14 cellular contexts compared by ENCODE assay signal in the genomic region with DNA sequence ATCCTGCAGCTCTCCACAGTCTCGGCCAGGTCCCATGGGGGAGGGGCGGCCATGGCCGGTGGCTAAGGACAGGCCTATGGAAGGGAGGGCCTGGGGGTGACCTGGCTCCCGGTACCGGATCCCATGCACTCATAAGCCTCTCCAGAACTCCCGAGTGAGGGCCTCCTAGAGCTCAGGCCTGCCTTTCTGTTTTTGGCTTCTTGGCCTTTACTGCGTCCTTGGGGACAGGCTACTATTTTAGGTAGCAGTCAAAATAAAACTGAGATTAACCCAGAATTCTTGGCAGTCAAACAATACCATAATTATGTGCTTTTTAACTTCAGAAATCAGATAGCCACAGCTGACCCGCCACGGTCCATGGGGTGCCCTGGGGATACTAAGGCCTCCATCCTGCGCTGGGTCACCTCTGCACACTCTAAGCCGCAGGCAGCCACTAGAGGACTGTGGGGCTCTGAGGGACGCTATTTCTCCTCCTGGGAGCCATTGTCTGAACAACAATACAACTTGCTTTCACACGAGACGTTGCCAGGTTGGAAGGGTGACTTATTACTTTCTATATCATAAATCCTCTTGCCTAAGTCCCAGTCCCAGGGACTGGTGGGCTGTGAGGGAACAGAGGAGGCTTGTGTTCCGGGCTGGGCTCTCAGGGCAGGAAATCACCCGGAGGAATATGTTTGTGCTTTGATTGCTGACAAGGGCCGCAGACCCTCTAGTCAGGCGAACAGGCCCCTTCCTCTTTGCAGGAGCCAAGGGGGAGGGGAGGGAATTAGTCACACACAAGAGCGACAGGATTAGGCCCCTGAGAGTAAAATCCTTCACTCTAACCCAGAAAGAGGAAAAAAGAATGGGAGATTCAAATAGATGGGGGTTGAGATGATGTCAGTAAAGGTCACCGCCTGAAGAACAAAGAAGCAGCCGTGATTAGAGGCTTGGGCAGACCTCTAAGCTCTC. TPM values are rescaled to one million over a fixed set of nuclear protein-coding genes. Genes with fewer than 3 reads are reported as not detected.
DNase-seq lines count a peak whose midpoint lies in the region; ATAC-seq and TF ChIP-seq lines count a peak whose summit lies in the region.
"Had no signal": no experiment of that assay in that cellular context is flagged by ENCODE, and none has a peak within 500 bp of the region (broad histone marks: within the 10 kb centered on the region; RNA-seq: fewer than 3 reads in every experiment).

No MANE protein-coding gene starts in this region.

- 77% methylated on average over 21 of the region's 21 CpGs for WGBS in liver

- H3K36me3 Mint-ChIP-seq in chondrocyte (ENCODE audit: low read depth): no peaks in the 10 kb centered on the region
- no peaks in the 10 kb centered on the region for H3K36me3 Mint-ChIP-seq in stimulated activated memory B cell treated with anti-CD40 and anti-IgM and Interleukin-4, amounts not matched to agents 10 μg/mL and 1 μg/mL and 100 μg/mL, for 72 hours
- H3K36me3 Mint-ChIP-seq in activated T-cell treated with anti-CD3 and anti-CD28 coated beads, Interleukin-2, amount 50 U/mL, for 72 hours (ENCODE audit: insufficient read depth in 2 of 2): peaks cover 0 to 5% of the 10 kb centered on the region in 2 donors
- H3K36me3 Mint-ChIP-seq in activated CD4-positive, alpha-beta T cell treated with anti-CD3 and anti-CD28 coated beads, Interleukin-2, amount 10 ng/mL, durations not matched to agents 24 days and 14 days (ENCODE audit: low read depth): peaks cover 1% of the 10 kb centered on the region

- no peak for ATAC-seq in stimulated activated memory B cell treated with anti-CD40 and anti-IgM and Interleukin-4, amounts not matched to agents 10 μg/mL and 1 μg/mL and 100 μg/mL, for 72 hours
- no peak for ATAC-seq in activated T-cell treated with anti-CD3 and anti-CD28 coated beads, Interleukin-2, amount 50 U/mL, for 72 hours (replicated peaks in 1 of 2)
- ATAC-seq: left lung had no signal

- H3K27me3 ChIP-seq in liver (ENCODE audit: control insufficient read depth in 4 of 4, insufficient read depth in 4 of 4, low read length in 3 of 4): no peaks in the 10 kb centered on the region
- H3K27me3 ChIP-seq: left lung had no signal

- no peaks in the 10 kb centered on the region for H3K27me3 Mint-ChIP-seq in chondrocyte (ENCODE audit: low read depth)
- no peaks in the 10 kb centered on the region for H3K27me3 Mint-ChIP-seq in stimulated activated memory B cell treated with anti-CD40 and anti-IgM and Interleukin-4, amounts not matched to agents 10 μg/mL and 1 μg/mL and 100 μg/mL, for 72 hours
- no peaks in the 10 kb centered on the region for H3K27me3 Mint-ChIP-seq in activated T-cell treated with anti-CD3 and anti-CD28 coated beads, Interleukin-2, amount 50 U/mL, for 72 hours (ENCODE audit: low read depth)
- H3K27me3 Mint-ChIP-seq in activated CD4-positive, alpha-beta T cell treated with anti-CD3 and anti-CD28 coated beads, Interleukin-2, amount 10 ng/mL, durations not matched to agents 24 days and 14 days: peaks cover 1% of the 10 kb centered on the region

- H3K4me1 ChIP-seq in liver (ENCODE audit: control insufficient read depth in 4 of 4, insufficient read depth in 4 of 4, low read length in 3 of 4): peaks cover 0 to 1% (median 0%) of the 10 kb centered on the region in 4 donors

- H3K9me3 ChIP-seq in liver (ENCODE audit: control insufficient read depth in 4 of 4, low read length in 3 of 4): no peaks in the 10 kb centered on the region
- H3K9me3 ChIP-seq: left lung had no signal

- H3K4me3 ChIP-seq in liver (ENCODE audit: low read depth in 1 of 3, low read length in 3 of 3): no peak overlapping the region
- H3K4me3 ChIP-seq: left lung had no signal

- intact Hi-C loops in activated CD4-positive, alpha-beta T cell treated with anti-CD3 and anti-CD28 coated beads, Interleukin-2, amount 10 ng/mL, durations not matched to agents 24 days and 14 days (cut with micrococcal nuclease): no loop called here

- TF ChIP-seq CTCF in chondrocyte (IDR thresholded peaks at IDR 0.05): peak; percentile 25
- no peak for TF ChIP-seq CTCF in liver (IDR thresholded peaks at IDR 0.05; ENCODE audit: low read depth, low read length, missing input control)

- H3K9me3 Mint-ChIP-seq in chondrocyte (ENCODE audit: low read depth): no peaks in the 10 kb centered on the region
- no peaks in the 10 kb centered on the region for H3K9me3 Mint-ChIP-seq in stimulated activated memory B cell treated with anti-CD40 and anti-IgM and Interleukin-4, amounts not matched to agents 10 μg/mL and 1 μg/mL and 100 μg/mL, for 72 hours
- no peaks in the 10 kb centered on the region for H3K9me3 Mint-ChIP-seq in activated T-cell treated with anti-CD3 and anti-CD28 coated beads, Interleukin-2, amount 50 U/mL, for 72 hours
- no peaks in the 10 kb centered on the region for H3K9me3 Mint-ChIP-seq in activated CD4-positive, alpha-beta T cell treated with anti-CD3 and anti-CD28 coated beads, Interleukin-2, amount 10 ng/mL, durations not matched to agents 24 days and 14 days

- DNase-seq in NCI-H2227 (lab: John Stamatoyannopoulos, UW; ENCODE audit: unreplicated experiment): peak; percentile 70
- DNase-seq in chondrocyte (ENCODE audit: low spot score): no peak
- DNase-seq in NK-92 (lab: John Stamatoyannopoulos, UW; ENCODE audit: unreplicated experiment): no peak
- DNase-seq in activated T-cell treated with anti-CD3 and anti-CD28 coated beads, Interleukin-2, amount 50 U/mL, for 72 hours: no peak
- DNase-seq in NCI-H2196 treated with DMSO at 0.1 percent for 48 hours (lab: John Stamatoyannopoulos, UW; ENCODE audit: unreplicated experiment): no peak
- no peak for DNase-seq in activated CD4-positive, alpha-beta T cell treated with anti-CD3 and anti-CD28 coated beads, Interleukin-2, amount 10 ng/mL, durations not matched to agents 24 days and 14 days
- DNase-seq: activated effector memory CD4-positive, alpha-beta T cell treated with Interleukin-2 at 50 U/mL for 16 hours; DMS153; left lung; NCI-H748 treated with DMSO at 0.1 percent for 48 hours; stimulated activated CD4-positive, alpha-beta T cell treated with anti-CD3 and anti-CD28 coated beads, Interleukin-2, amount 100 ng/mL, for 48 hours had no signal

- H3K4me1 Mint-ChIP-seq in chondrocyte (ENCODE audit: low read depth): peaks cover 28% of the 10 kb centered on the region
- peaks cover 8% of the 10 kb centered on the region for H3K4me1 Mint-ChIP-seq in stimulated activated memory B cell treated with anti-CD40 and anti-IgM and Interleukin-4, amounts not matched to agents 10 μg/mL and 1 μg/mL and 100 μg/mL, for 72 hours
- H3K4me1 Mint-ChIP-seq in activated T-cell treated with anti-CD3 and anti-CD28 coated beads, Interleukin-2, amount 50 U/mL, for 72 hours (ENCODE audit: low read depth): peaks cover under 1% of the 10 kb centered on the region
- no peaks in the 10 kb centered on the region for H3K4me1 Mint-ChIP-seq in activated CD4-positive, alpha-beta T cell treated with anti-CD3 and anti-CD28 coated beads, Interleukin-2, amount 10 ng/mL, durations not matched to agents 24 days and 14 days

- peak overlapping the region; percentile 92 for H3K27ac Mint-ChIP-seq in chondrocyte (ENCODE audit: unreplicated experiment)
- peak overlapping the region; percentile 7 for H3K27ac Mint-ChIP-seq in stimulated activated memory B cell treated with anti-CD40 and anti-IgM and Interleukin-4, amounts not matched to agents 10 μg/mL and 1 μg/mL and 100 μg/mL, for 72 hours
- H3K27ac Mint-ChIP-seq in activated T-cell treated with anti-CD3 and anti-CD28 coated beads, Interleukin-2, amount 50 U/mL, for 72 hours: no peak overlapping the region
- H3K27ac Mint-ChIP-seq in activated CD4-positive, alpha-beta T cell treated with anti-CD3 and anti-CD28 coated beads, Interleukin-2, amount 10 ng/mL, durations not matched to agents 24 days and 14 days: no peak overlapping the region

- TF ChIP-seq RAD21 in liver (IDR thresholded peaks at IDR 0.05): peak in 1 of 2 donors; percentile 15

- no peaks in the 10 kb centered on the region for H3K36me3 ChIP-seq in liver (ENCODE audit: control insufficient read depth in 4 of 4, insufficient read depth in 3 of 4, low read depth in 1 of 4, low read length in 3 of 4)
- H3K36me3 ChIP-seq: left lung had no signal

- H3K27ac ChIP-seq in liver (ENCODE audit: low read depth in 1 of 2, low read length in 2 of 2): no peak overlapping the region
- H3K27ac ChIP-seq: VCaP had no signal

- no peak overlapping the region for H3K9ac ChIP-seq in liver (ENCODE audit: low read depth in 1 of 2, low read length in 2 of 2)

- H3K4me3 Mint-ChIP-seq in chondrocyte (ENCODE audit: unreplicated experiment): peak overlapping the region; percentile 18
- H3K4me3 Mint-ChIP-seq in stimulated activated memory B cell treated with anti-CD40 and anti-IgM and Interleukin-4, amounts not matched to agents 10 μg/mL and 1 μg/mL and 100 μg/mL, for 72 hours: no peak overlapping the region
- no peak overlapping the region for H3K4me3 Mint-ChIP-seq in activated T-cell treated with anti-CD3 and anti-CD28 coated beads, Interleukin-2, amount 50 U/mL, for 72 hours
- H3K4me3 Mint-ChIP-seq in activated CD4-positive, alpha-beta T cell treated with anti-CD3 and anti-CD28 coated beads, Interleukin-2, amount 10 ng/mL, durations not matched to agents 24 days and 14 days: no peak overlapping the region

TF ChIP-seq in liver, 16 proteins besides CTCF, POLR2A, EP300 and RAD21:
- no peak for TF ChIP-seq JUND (IDR thresholded peaks at IDR 0.05)
- TF ChIP-seq NR2F2 (IDR thresholded peaks at IDR 0.05): peak; percentile 55
- TF ChIP-seq TAF1 (conservative IDR thresholded peaks at IDR 0.05): no peak

RNA-seq across cellular contexts. Expression of a gene that starts 40.7 kb away (rescaled TPM):
- total RNA-seq in chondrocyte: 12.1 to 20.6 TPM (median 18.5 TPM) in 3 replicates
- 1 to 10 TPM; 2.8 to 8.0 TPM for total RNA-seq in liver
- 10 to 100 TPM in 1 of 2 donors, 1 to 10 TPM in 1; 7.4 to 10.3 TPM for polyA plus RNA-seq in liver
- 1 to 10 TPM; 3.1 to 3.2 TPM for total RNA-seq in activated T-cell treated with anti-CD3 and anti-CD28 coated beads, Interleukin-2, amount 50 U/mL, for 72 hours
- 0.45 and 0.61 TPM in 2 replicates for total RNA-seq in activated CD4-positive, alpha-beta T cell treated with anti-CD3 and anti-CD28 coated beads, Interleukin-2, amount 10 ng/mL, durations not matched to agents 24 days and 14 days

Comparison
In these comparisons a context has a peak if more than half of its experiments do, and no peak if none do; other contexts are left out.
1. H3K27ac Mint-ChIP-seq: peak in chondrocyte (single experiment) and stimulated activated memory B cell treated with anti-CD40 and anti-IgM and Interleukin-4, amounts not matched to agents 10 μg/mL and 1 μg/mL and 100 μg/mL, for 72 hours (single experiment); none in activated T-cell treated with anti-CD3 and anti-CD28 coated beads, Interleukin-2, amount 50 U/mL, for 72 hours (single experiment) and activated CD4-positive, alpha-beta T cell treated with anti-CD3 and anti-CD28 coated beads, Interleukin-2, amount 10 ng/mL, durations not matched to agents 24 days and 14 days (single experiment).